31 cellular contexts compared by ENCODE assay signal in genomic region chr9:127415657-127416056, GRCh38. TPM values are rescaled to one million over a fixed set of nuclear protein-coding genes. Genes with fewer than 3 reads are reported as not detected.
"Had no signal": no experiment of that assay in that cellular context is flagged by ENCODE, and none has a peak within 500 bp of the region (broad histone marks: within the 10 kb centered on the region; RNA-seq: fewer than 3 reads in every experiment).

No MANE protein-coding gene starts in this region.

- H3K27ac ChIP-seq: neural progenitor cell, ovary, parathyroid adenoma, psoas muscle, right atrium auricular region, right lobe of liver, skin epidermis, spleen, thoracic aorta, thyroid gland, tibial nerve, upper lobe of right lung, uterus had no signal

- ATAC-seq: naive thymus-derived CD4-positive, alpha-beta T cell; natural killer cell; psoas muscle; right lobe of liver; stimulated activated memory B cell treated with anti-CD40 and anti-IgM and Interleukin-4, amounts not matched to agents 10 μg/mL and 1 μg/mL and 100 μg/mL, for 72 hours; stimulated activated naive CD8-positive, alpha-beta T cell treated with anti-CD3 and anti-CD28 coated beads, Interleukin-15, amount 100 ng/mL, for 72 hours; stimulated activated naive CD8-positive, alpha-beta T cell treated with anti-CD3 and anti-CD28 coated beads, Interleukin-15, Interleukin-2, amounts not matched to agents 100 U/mL and 50 U/mL, for 24 hours; upper lobe of right lung had no signal

- H3K9me3 Mint-ChIP-seq: naive thymus-derived CD4-positive, alpha-beta T cell; natural killer cell; nephron; neural progenitor cell; stimulated activated memory B cell treated with anti-CD40 and anti-IgM and Interleukin-4, amounts not matched to agents 10 μg/mL and 1 μg/mL and 100 μg/mL, for 72 hours; stimulated activated naive CD8-positive, alpha-beta T cell treated with anti-CD3 and anti-CD28 coated beads, Interleukin-15, amount 100 ng/mL, for 72 hours; type B pancreatic cell had no signal

- H3K4me1 Mint-ChIP-seq: neural progenitor cell; stimulated activated naive CD8-positive, alpha-beta T cell treated with anti-CD3 and anti-CD28 coated beads, Interleukin-15, amount 100 ng/mL, for 72 hours had no signal

- H3K9me3 ChIP-seq: ovary, psoas muscle, right atrium auricular region, right lobe of liver, spleen, thoracic aorta, thyroid gland, tibial nerve, upper lobe of right lung, uterus had no signal

- DNase-seq: naive thymus-derived CD4-positive, alpha-beta T cell; natural killer cell; occipital lobe; ovary; posterior cingulate gyrus; psoas muscle; retina; right lobe of liver; spleen; stimulated activated CD4-positive, alpha-beta T cell treated with anti-CD3 and anti-CD28 coated beads, Interleukin-12 subunit alpha, Interleukin-12 subunit beta, amount 100 ng/mL, for 4 hours; stimulated activated CD4-positive, alpha-beta T cell treated with anti-CD3 and anti-CD28 coated beads, Interleukin-1b, Interleukin-23, amount 100 ng/mL, for 48 hours; stimulated activated CD4-positive, alpha-beta T cell treated with anti-CD3 and anti-CD28 coated beads, Interleukin-4, amount 100 ng/mL, for 1 hour; stimulated activated CD4-positive, alpha-beta T cell treated with anti-CD3 and anti-CD28 coated beads, Interleukin-4, amount 100 ng/mL, for 4 hours; stimulated activated CD8-positive, alpha-beta memory T cell treated with anti-CD3 and anti-CD28 coated beads, Interleukin-4, amount 100 ng/mL, for 48 hours; stimulated activated naive CD4-positive, alpha-beta T cell; stimulated activated naive CD8-positive, alpha-beta T cell treated with anti-CD3 and anti-CD28 coated beads, Interleukin-15, amount 100 ng/mL, for 72 hours; stimulated activated naive CD8-positive, alpha-beta T cell treated with anti-CD3 and anti-CD28 coated beads, Interleukin-15, Interleukin-2, amounts not matched to agents 100 U/mL and 50 U/mL, for 24 hours; upper lobe of right lung; uterus had no signal

- H3K36me3 Mint-ChIP-seq: naive thymus-derived CD4-positive, alpha-beta T cell; natural killer cell had no signal

- H3K4me1 ChIP-seq: parathyroid adenoma, right atrium auricular region, right lobe of liver, upper lobe of right lung, uterus had no signal

- H3K4me3 ChIP-seq: neural progenitor cell, ovary, psoas muscle, right atrium auricular region, right lobe of liver, skin epidermis, smooth muscle cell, spleen, thoracic aorta, thyroid gland, tibial nerve, upper lobe of right lung, uterus had no signal

- H3K36me3 ChIP-seq: neural progenitor cell, ovary, right atrium auricular region, right lobe of liver, spleen, thoracic aorta, thyroid gland, upper lobe of right lung, uterus had no signal

- H3K4me3 Mint-ChIP-seq: naive thymus-derived CD4-positive, alpha-beta T cell; natural killer cell; nephron; neural progenitor cell; stimulated activated memory B cell treated with anti-CD40 and anti-IgM and Interleukin-4, amounts not matched to agents 10 μg/mL and 1 μg/mL and 100 μg/mL, for 72 hours; stimulated activated naive CD8-positive, alpha-beta T cell treated with anti-CD3 and anti-CD28 coated beads, Interleukin-15, amount 100 ng/mL, for 72 hours had no signal

- H3K27me3 Mint-ChIP-seq: progenitor cell of endocrine pancreas; stimulated activated memory B cell treated with anti-CD40 and anti-IgM and Interleukin-4, amounts not matched to agents 10 μg/mL and 1 μg/mL and 100 μg/mL, for 72 hours; type B pancreatic cell had no signal

- H3K27me3 ChIP-seq: neural progenitor cell, ovary, right atrium auricular region, right lobe of liver, spleen, thyroid gland, tibial nerve, upper lobe of right lung, uterus had no signal

- H3K27ac Mint-ChIP-seq: naive thymus-derived CD4-positive, alpha-beta T cell; natural killer cell; neural progenitor cell; stimulated activated memory B cell treated with anti-CD40 and anti-IgM and Interleukin-4, amounts not matched to agents 10 μg/mL and 1 μg/mL and 100 μg/mL, for 72 hours had no signal

RNA-seq across cellular contexts. Expression of gene SLC2A8, which starts 18.7 kb away (rescaled TPM):
- polyA plus RNA-seq: naive thymus-derived CD4-positive, alpha-beta T cell had no signal
